ENCODE assay signal across 9 cellular contexts in genomic region chr2:37669500-37669899, GRCh38. TPM values are rescaled to one million over a fixed set of nuclear protein-coding genes. Genes with fewer than 3 reads are reported as not detected.
A peak's percentile ranks its signal among the peaks of the same experiment; 100 is the strongest.
DNase-seq lines count a peak whose midpoint lies in the region; ATAC-seq, FAIRE-seq and TF ChIP-seq lines count a peak whose summit lies in the region.
"Had no signal": no experiment of that assay in that cellular context is flagged by ENCODE, and none has a peak within 500 bp of the region (broad histone marks: within the 10 kb centered on the region; RNA-seq: fewer than 3 reads in every experiment).

No MANE protein-coding gene starts in this region.

- peaks cover 46% of the 10 kb centered on the region for H3K4me1 Mint-ChIP-seq in activated CD8-positive, alpha-beta memory T cell treated with anti-CD3 and anti-CD28 coated beads, Interleukin-2, amount 10 ng/mL, durations not matched to agents 7 days and 5 days
- H3K4me1 Mint-ChIP-seq in activated T-helper 1 cell treated with anti-CD3 and anti-CD28 coated beads, Interleukin-12 subunit alpha, Interleukin-12 subunit beta, Interleukin-2, Interleukin-4 antibody, amounts not matched to agents 30 ng/mL and 10 ng/mL and 1 ng/mL, durations not matched to agents 14 hours and 24 hours and 36 hours (ENCODE audit: low read depth), result peaks cover 42% of the 10 kb centered on the region

- no peak for FAIRE-seq in keratinocyte (lab: Jason Lieb, UNC)

- H3K4me3 Mint-ChIP-seq in activated CD8-positive, alpha-beta memory T cell treated with anti-CD3 and anti-CD28 coated beads, Interleukin-2, amount 10 ng/mL, durations not matched to agents 7 days and 5 days, result peak overlapping the region; percentile 86
- peak overlapping the region; percentile 95 for H3K4me3 Mint-ChIP-seq in activated T-helper 1 cell treated with anti-CD3 and anti-CD28 coated beads, Interleukin-12 subunit alpha, Interleukin-12 subunit beta, Interleukin-2, Interleukin-4 antibody, amounts not matched to agents 30 ng/mL and 10 ng/mL and 1 ng/mL, durations not matched to agents 14 hours and 24 hours and 36 hours

- intact Hi-C loops in activated T-helper 1 cell treated with anti-CD3 and anti-CD28 coated beads, Interleukin-12 subunit alpha, Interleukin-12 subunit beta, Interleukin-2, Interleukin-4 antibody, amounts not matched to agents 30 ng/mL and 10 ng/mL and 1 ng/mL, durations not matched to agents 14 hours and 24 hours and 36 hours (cut with micrococcal nuclease), result no loop called here
- intact Hi-C loops in testis (cut with DNase I; ENCODE audit: low total_unique reads), result no loop called here

- CTCF ChIA-PET in activated CD8-positive, alpha-beta memory T cell treated with anti-CD3 and anti-CD28 coated beads, Interleukin-2, amount 10 ng/mL, durations not matched to agents 7 days and 5 days (lab: Charles Lee), result interaction anchor here (1.3 to 2.9 kb wide), 8 partner anchors 12 to 208 kb away, joined by 3 to 14 read pairs (median 4); no protein-coding TSS in a partner anchor

- dilution Hi-C loops in keratinocyte (cut with MboI; ENCODE audit: extremely low pct_ligation_motif_present, low sequenced_read_pairs), result no loop called here

- no peaks in the 10 kb centered on the region for H3K9me3 Mint-ChIP-seq in activated CD8-positive, alpha-beta memory T cell treated with anti-CD3 and anti-CD28 coated beads, Interleukin-2, amount 10 ng/mL, durations not matched to agents 7 days and 5 days (ENCODE audit: low read depth)
- H3K9me3 Mint-ChIP-seq in activated T-helper 1 cell treated with anti-CD3 and anti-CD28 coated beads, Interleukin-12 subunit alpha, Interleukin-12 subunit beta, Interleukin-2, Interleukin-4 antibody, amounts not matched to agents 30 ng/mL and 10 ng/mL and 1 ng/mL, durations not matched to agents 14 hours and 24 hours and 36 hours, result no peaks in the 10 kb centered on the region

- peak overlapping the region; percentile 68 to 87 (median 85) for H3K4me3 ChIP-seq in keratinocyte (ENCODE audit: control insufficient read depth in 2 of 3, extremely low read depth in 1 of 3, insufficient read depth in 2 of 3, low read depth in 1 of 3, low read length in 3 of 3)
- H3K4me3 ChIP-seq in testis, result peak overlapping the region; percentile 83 to 95

- TF ChIP-seq POLR2A in testis (IDR thresholded peaks at IDR 0.05), result no peak

- H3K36me3 Mint-ChIP-seq in activated CD8-positive, alpha-beta memory T cell treated with anti-CD3 and anti-CD28 coated beads, Interleukin-2, amount 10 ng/mL, durations not matched to agents 7 days and 5 days, result peaks cover 23% of the 10 kb centered on the region
- peaks cover 4% of the 10 kb centered on the region for H3K36me3 Mint-ChIP-seq in activated T-helper 1 cell treated with anti-CD3 and anti-CD28 coated beads, Interleukin-12 subunit alpha, Interleukin-12 subunit beta, Interleukin-2, Interleukin-4 antibody, amounts not matched to agents 30 ng/mL and 10 ng/mL and 1 ng/mL, durations not matched to agents 14 hours and 24 hours and 36 hours (ENCODE audit: low read depth)

- H2AFZ ChIP-seq in keratinocyte (ENCODE audit: control insufficient read depth, low read length), result no peak overlapping the region

- H4K20me1 ChIP-seq in keratinocyte (ENCODE audit: control insufficient read depth, extremely low read depth, insufficient read depth, low read length), result peaks cover 2% of the 10 kb centered on the region

- TF ChIP-seq CTCF in keratinocyte (optimal IDR thresholded peaks at IDR 0.05 in 1 of 3, IDR thresholded peaks at IDR 0.05 in 1 of 3, conservative IDR thresholded peaks at IDR 0.05 in 1 of 3; ENCODE audit: extremely low read depth in 1 of 3, insufficient read depth in 2 of 3, low read length in 3 of 3) (no peak), testis (IDR thresholded peaks at IDR 0.05) (no peak)

- H3K27ac Mint-ChIP-seq in activated CD8-positive, alpha-beta memory T cell treated with anti-CD3 and anti-CD28 coated beads, Interleukin-2, amount 10 ng/mL, durations not matched to agents 7 days and 5 days, result no peak overlapping the region
- no peak overlapping the region for H3K27ac Mint-ChIP-seq in activated T-helper 1 cell treated with anti-CD3 and anti-CD28 coated beads, Interleukin-12 subunit alpha, Interleukin-12 subunit beta, Interleukin-2, Interleukin-4 antibody, amounts not matched to agents 30 ng/mL and 10 ng/mL and 1 ng/mL, durations not matched to agents 14 hours and 24 hours and 36 hours

- H3K36me3 ChIP-seq in keratinocyte (ENCODE audit: control insufficient read depth in 2 of 2, extremely low read depth in 1 of 2, insufficient read depth in 2 of 2, low read length in 2 of 2) (peaks cover 6 to 7% of the 10 kb centered on the region in 2 experiments), testis (ENCODE audit: low read depth, missing control alignments) (no peaks in the 10 kb centered on the region)

- no peak for DNase-seq in activated CD8-positive, alpha-beta memory T cell treated with anti-CD3 and anti-CD28 coated beads, Interleukin-2, amount 10 ng/mL, durations not matched to agents 7 days and 5 days
- no peak for DNase-seq in activated CD8-positive, alpha-beta memory T cell treated with anti-CD3 and anti-CD28 coated beads, Interleukin-2, amount 50 U/mL, for 4 hours
- DNase-seq in activated T-helper 1 cell treated with anti-CD3 and anti-CD28 coated beads, Interleukin-12 subunit alpha, Interleukin-12 subunit beta, Interleukin-2, Interleukin-4 antibody, amounts not matched to agents 30 ng/mL and 10 ng/mL and 1 ng/mL, durations not matched to agents 14 hours and 24 hours and 36 hours (ENCODE audit: low spot score), result no peak
- DNase-seq in keratinocyte (ENCODE audit: low read depth, low spot score) (no peak), testis (no peak), LoVo (ENCODE audit: low spot score) (no peak), HuH-7.5 (ENCODE audit: low spot score) (no peak), 8988T (no peak)
- DNase-seq: stimulated activated CD4-positive, alpha-beta T cell treated with anti-CD3 and anti-CD28 coated beads, Interleukin-2, amount 100 ng/mL, for 24 hours had no signal

- no peak for ATAC-seq in activated CD8-positive, alpha-beta memory T cell treated with anti-CD3 and anti-CD28 coated beads, Interleukin-2, amount 10 ng/mL, durations not matched to agents 7 days and 5 days

- H3K4me2 ChIP-seq in keratinocyte (ENCODE audit: control insufficient read depth, extremely low read depth, insufficient read depth, low read depth, low read length), result peak overlapping the region; percentile 73

- H3K27ac ChIP-seq in keratinocyte (ENCODE audit: control insufficient read depth, insufficient read depth, low read length) (peak overlapping the region; percentile 1), testis (peak overlapping the region in 1 of 2 donors; percentile 88)

- H3K27me3 Mint-ChIP-seq in activated CD8-positive, alpha-beta memory T cell treated with anti-CD3 and anti-CD28 coated beads, Interleukin-2, amount 10 ng/mL, durations not matched to agents 7 days and 5 days, result no peaks in the 10 kb centered on the region
- peaks cover 5% of the 10 kb centered on the region for H3K27me3 Mint-ChIP-seq in activated T-helper 1 cell treated with anti-CD3 and anti-CD28 coated beads, Interleukin-12 subunit alpha, Interleukin-12 subunit beta, Interleukin-2, Interleukin-4 antibody, amounts not matched to agents 30 ng/mL and 10 ng/mL and 1 ng/mL, durations not matched to agents 14 hours and 24 hours and 36 hours (ENCODE audit: insufficient read depth)

- peaks cover 69% of the 10 kb centered on the region for H3K79me2 ChIP-seq in keratinocyte (ENCODE audit: control insufficient read depth, insufficient read depth, low read length)

- H3K9ac ChIP-seq in keratinocyte (ENCODE audit: control insufficient read depth, extremely low read depth, insufficient read depth, low read length), result no peak overlapping the region

- H3K4me1 ChIP-seq in keratinocyte (ENCODE audit: control insufficient read depth, extremely low read depth, insufficient read depth, low read length) (peaks cover 17% of the 10 kb centered on the region), testis (peaks cover 7% of the 10 kb centered on the region)

- no peaks in the 10 kb centered on the region for H3K27me3 ChIP-seq in keratinocyte (ENCODE audit: control insufficient read depth, extremely low read depth, insufficient read depth, low read length)
- H3K27me3 ChIP-seq in testis, result no peaks in the 10 kb centered on the region

- H3K9me3 ChIP-seq in keratinocyte (ENCODE audit: control insufficient read depth, low read depth, low read length) (no peaks in the 10 kb centered on the region), testis (no peaks in the 10 kb centered on the region)

- H3K9me1 ChIP-seq in keratinocyte (ENCODE audit: control insufficient read depth, extremely low read depth, insufficient read depth, low read length), result no peaks in the 10 kb centered on the region

- WGBS in testis, 2 donors, result 64 to 66% methylated on average over 2 of the region's 2 CpGs

RNA-seq across cellular contexts. Expression of gene CDC42EP3, which starts 1.9 kb away (rescaled TPM):
- total RNA-seq in activated CD8-positive, alpha-beta memory T cell treated with anti-CD3 and anti-CD28 coated beads, Interleukin-2, amount 10 ng/mL, durations not matched to agents 7 days and 5 days, result 10 to 100 TPM; 27.6 to 32.5 TPM
- 10.1 and 10.7 TPM in 2 replicates for total RNA-seq in activated T-helper 1 cell treated with anti-CD3 and anti-CD28 coated beads, Interleukin-12 subunit alpha, Interleukin-12 subunit beta, Interleukin-2, Interleukin-4 antibody, amounts not matched to agents 30 ng/mL and 10 ng/mL and 1 ng/mL, durations not matched to agents 14 hours and 24 hours and 36 hours
- polyA plus RNA-seq in keratinocyte, result 24.1 to 50.7 TPM (median 34.6 TPM) in 3 replicates
- 4.3 TPM for polyA plus RNA-seq in keratinocyte (2011; ENCODE audit: low read depth)
- polyA plus RNA-seq in keratinocyte (2011; cell fraction: cytosol; rRNA removed), result 39.4 and 54.8 TPM in 2 replicates
- 45.1 and 47.2 TPM in 2 replicates for polyA plus RNA-seq in keratinocyte (2011; cell fraction: nucleus; rRNA removed)
- 16.4 and 22.4 TPM in 2 replicates for polyA plus RNA-seq in keratinocyte (2012; ENCODE audit: low replicate concordance)
- polyA minus RNA-seq in keratinocyte, result 32.5 to 52.2 TPM (median 33.1 TPM) in 3 replicates
- polyA minus RNA-seq in keratinocyte (2011; cell fraction: cytosol; rRNA and poly(A)+ RNA removed), result 24.0 TPM
- 17.2 and 39.7 TPM in 2 replicates for polyA minus RNA-seq in keratinocyte (2011; cell fraction: nucleus; rRNA and poly(A)+ RNA removed)
- total RNA-seq in testis, result 10 to 100 TPM; 44.3 to 50.6 TPM
- polyA plus RNA-seq in testis (ENCODE audit: insufficient read depth, low read depth, low replicate concordance), result 107 TPM
